Comparison of ENCODE assay signal across 8 cellular contexts in the genomic region with DNA sequence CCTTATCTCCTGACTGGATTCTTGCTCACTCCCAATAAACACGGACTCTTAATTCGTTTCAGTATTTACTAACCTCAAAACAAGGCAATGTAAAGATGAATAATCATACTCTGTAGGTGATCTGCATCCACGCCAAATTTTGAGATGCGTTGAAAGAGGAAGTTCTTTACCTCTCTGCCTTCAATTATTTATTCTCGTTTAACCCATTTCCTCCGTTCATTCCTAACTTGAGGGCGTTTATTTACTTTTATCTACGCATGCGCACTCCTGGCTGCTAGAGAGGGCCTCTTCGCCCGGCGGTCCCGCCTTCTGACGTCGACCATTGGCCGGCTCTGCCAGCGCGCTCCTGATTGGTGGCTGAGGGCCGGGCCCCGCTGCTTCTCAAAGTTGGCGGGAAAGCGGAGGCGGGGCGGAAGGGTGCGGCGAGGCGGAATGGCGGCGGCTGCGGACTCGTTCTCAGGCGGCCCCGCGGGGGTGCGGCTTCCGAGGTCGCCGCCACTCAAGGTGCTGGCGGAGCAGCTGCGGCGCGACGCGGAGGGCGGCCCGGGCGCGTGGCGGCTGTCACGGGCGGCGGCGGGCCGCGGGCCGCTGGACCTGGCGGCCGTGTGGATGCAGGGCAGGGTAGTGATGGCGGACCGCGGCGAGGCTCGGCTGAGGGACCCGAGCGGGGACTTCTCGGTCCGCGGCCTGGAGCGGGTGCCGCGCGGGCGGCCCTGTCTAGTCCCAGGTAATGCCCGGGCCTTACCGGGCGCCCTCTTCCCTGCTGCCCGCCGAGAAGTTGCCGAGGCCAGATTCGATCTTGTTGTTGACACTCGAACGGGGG.
A peak's percentile ranks its signal among the peaks of the same experiment; 100 is the strongest.
DNase-seq lines count a peak whose midpoint lies in the region; ATAC-seq and TF ChIP-seq lines count a peak whose summit lies in the region.

Gene RMI2 (plus strand): TSS at position 420 of the 823 bp plus-strand sequence. CDS start 13 bp downstream, at position 433.

- ATAC-seq in GM21528 (IDR thresholded peaks at IDR 0.05; ENCODE audit: low FRiP score, unreplicated experiment), result peak; percentile 91

- H3K9ac ChIP-seq in OCI-LY3 (ENCODE audit: low read length), result peak within 1 kb of the TSS; percentile 79

- peak within 1 kb of the TSS; percentile 87 for H3K4me3 ChIP-seq in OCI-LY3 (ENCODE audit: low read length)

- H3K79me2 ChIP-seq in OCI-LY3 (ENCODE audit: low read length), result peaks cover 41% of the 10 kb centered on the region

- no peaks in the 10 kb centered on the region for H3K27me3 ChIP-seq in OCI-LY3 (ENCODE audit: low read depth, low read length)

- peaks cover 9% of the 10 kb centered on the region; the same call in 1 of the 2 replicates for H3K4me1 ChIP-seq in OCI-LY3 (ENCODE audit: low read length)

- peak within 1 kb of the TSS; percentile 9; the same call in 1 of the 2 replicates for H3K27ac ChIP-seq in OCI-LY3 (ENCODE audit: low read length)

- peaks cover 18% of the 10 kb centered on the region; the same call in 1 of the 2 replicates for H4K20me1 ChIP-seq in OCI-LY3 (ENCODE audit: insufficient read depth, low read length)

- peak within 1 kb of the TSS; percentile 48; the same call in 1 of the 2 replicates for H2AFZ ChIP-seq in OCI-LY3 (ENCODE audit: low read depth, low read length)

- TF ChIP-seq CTCF in OCI-LY3 (IDR thresholded peaks at IDR 0.05; ENCODE audit: low read depth, low read length), result no peak

- H3K9me3 ChIP-seq in OCI-LY3 (ENCODE audit: insufficient read depth, low read length), result no peaks in the 10 kb centered on the region

- DNase-seq in DMS 273 treated with DMSO at 0.1 percent for 48 hours (lab: John Stamatoyannopoulos, UW) (peak; percentile 95), HuH-7.5 (ENCODE audit: low spot score) (peak; percentile 99), epidermal melanocyte (ENCODE audit: insufficient read length, low spot score) (peak; percentile 99), middle frontal gyrus (ENCODE audit: extremely low spot score, low spot score) (peak; percentile 91)
- DNase-seq in activated CD8-positive, alpha-beta memory T cell treated with anti-CD3 and anti-CD28 coated beads, Interleukin-2, amount 50 U/mL, for 4 hours, result peak; percentile 94
- DNase-seq in stimulated activated CD8-positive, alpha-beta memory T cell treated with anti-CD3 and anti-CD28 coated beads, Interleukin-2, amount 100 ng/mL, for 48 hours (ENCODE audit: low read depth in 2 of 2), result peak; percentile 94 to 95

- H3K4me2 ChIP-seq in OCI-LY3 (ENCODE audit: low read length), result peak within 1 kb of the TSS; percentile 77

- peaks cover 11% of the 10 kb centered on the region for H3K36me3 ChIP-seq in OCI-LY3 (replicated peaks; ENCODE audit: low read depth, low read length)

Comparison
In these comparisons a context has a peak if more than half of its experiments do, and no peak if none do; other contexts are left out.
1. Peak in every context shown above with its lines: DNase-seq, ATAC-seq, H3K4me3 ChIP-seq and H3K27ac ChIP-seq.